In the genomic region with DNA sequence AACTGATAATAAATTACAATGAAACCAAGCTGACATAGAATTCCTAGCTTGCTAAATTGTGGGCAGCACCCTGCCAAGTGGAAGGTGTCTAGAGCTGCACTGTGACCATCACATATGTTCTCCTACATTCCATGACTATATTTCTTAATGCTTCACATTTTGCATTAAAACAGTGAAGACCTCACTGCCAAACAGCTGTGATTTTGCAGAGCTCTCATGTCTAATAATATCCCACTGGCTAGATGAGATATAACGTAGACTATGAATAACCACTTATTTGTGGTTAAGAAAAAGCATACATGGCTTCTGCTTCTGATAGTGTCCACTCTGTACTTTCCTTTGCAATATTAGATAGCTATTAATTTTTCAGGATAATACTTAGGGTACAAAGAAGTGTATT, we compare ENCODE assay signal across 29 cellular contexts.
DNase-seq lines count a peak whose midpoint lies in the region; ATAC-seq and TF ChIP-seq lines count a peak whose summit lies in the region.
"Had no signal": no experiment of that assay in that cellular context is flagged by ENCODE, and none has a peak within 500 bp of the region (broad histone marks: within the 10 kb centered on the region; RNA-seq: fewer than 3 reads in every experiment).

No MANE protein-coding gene starts in this region.

- H3K36me3 Mint-ChIP-seq in activated CD8-positive, alpha-beta T cell treated with anti-CD3 and anti-CD28 coated beads for 36 hours (ENCODE audit: low read depth) = no peaks in the 10 kb centered on the region
- H3K36me3 Mint-ChIP-seq: CD14-positive monocyte; CD8-positive, alpha-beta memory T cell; T-cell had no signal

- no peaks in the 10 kb centered on the region for H4K20me1 ChIP-seq in BLaER1 treated with 17β-estradiol and CSF1 and Interleukin-3, amounts not matched to agents 10 nM and 100 nM

- peak overlapping the region; percentile 21 to 58 (median 50); a peak in 20 of 22 replicates for H3K4me2 ChIP-seq in BLaER1 treated with 17β-estradiol and CSF1 and Interleukin-3, amounts not matched to agents 10 nM and 100 nM

- peak overlapping the region in 2 of 11 experiments; percentile 36 to 41; a peak in 2 of 22 replicates for H3K27ac ChIP-seq in BLaER1 treated with 17β-estradiol and CSF1 and Interleukin-3, amounts not matched to agents 10 nM and 100 nM
- H3K27ac ChIP-seq: Peyer's patch had no signal

- peaks cover 18 to 40% (median 28%) of the 10 kb centered on the region in 10 experiments for H3K4me1 ChIP-seq in BLaER1 treated with 17β-estradiol and CSF1 and Interleukin-3, amounts not matched to agents 10 nM and 100 nM
- H3K4me1 ChIP-seq: Peyer's patch had no signal

- H3K4me1 Mint-ChIP-seq in activated CD8-positive, alpha-beta T cell treated with anti-CD3 and anti-CD28 coated beads for 36 hours (ENCODE audit: low read depth) = peaks cover 4% of the 10 kb centered on the region
- H3K4me1 Mint-ChIP-seq: CD14-positive monocyte; CD8-positive, alpha-beta memory T cell; T-cell had no signal

- no peak overlapping the region for H3K4me3 Mint-ChIP-seq in activated CD8-positive, alpha-beta T cell treated with anti-CD3 and anti-CD28 coated beads for 36 hours
- H3K4me3 Mint-ChIP-seq: CD14-positive monocyte; CD8-positive, alpha-beta memory T cell; HFFc6; T-cell had no signal

- H3K36me3 ChIP-seq in BLaER1 treated with 17β-estradiol and CSF1 and Interleukin-3, amounts not matched to agents 10 nM and 100 nM = no peaks in the 10 kb centered on the region
- H3K36me3 ChIP-seq: HAP-1, MG63, Peyer's patch had no signal

- H3K27me3 Mint-ChIP-seq in activated CD8-positive, alpha-beta T cell treated with anti-CD3 and anti-CD28 coated beads for 36 hours = peaks cover 2% of the 10 kb centered on the region
- H3K27me3 Mint-ChIP-seq: T-cell had no signal

- H3K9me3 ChIP-seq in BLaER1 treated with 17β-estradiol and CSF1 and Interleukin-3, amounts not matched to agents 10 nM and 100 nM (replicated peaks in 1 of 11) = no peaks in the 10 kb centered on the region; a peak in 1 of 22 replicates
- H3K9me3 ChIP-seq: HAP-1, MG63, Peyer's patch had no signal

- no peak overlapping the region for H3K9ac ChIP-seq in BLaER1 treated with 17β-estradiol and CSF1 and Interleukin-3, amounts not matched to agents 10 nM and 100 nM

- no peak for ATAC-seq in GM19328 (IDR thresholded peaks at IDR 0.05; ENCODE audit: unreplicated experiment)
- no peak for ATAC-seq in activated CD8-positive, alpha-beta T cell treated with anti-CD3 and anti-CD28 coated beads for 36 hours
- no peak for ATAC-seq in GM18867 (IDR thresholded peaks at IDR 0.05; ENCODE audit: unreplicated experiment)
- ATAC-seq: T-cell had no signal

- TF ChIP-seq CTCF in astrocyte of the spinal cord (IDR thresholded peaks at IDR 0.05; ENCODE audit: low read depth, low read length) = no peak
- TF ChIP-seq CTCF in activated CD8-positive, alpha-beta T cell treated with anti-CD3 and anti-CD28 coated beads for 36 hours (IDR thresholded peaks at IDR 0.05) = no peak

- no peaks in the 10 kb centered on the region; a peak in 1 of 22 replicates for H3K27me3 ChIP-seq in BLaER1 treated with 17β-estradiol and CSF1 and Interleukin-3, amounts not matched to agents 10 nM and 100 nM
- H3K27me3 ChIP-seq: MG63, Peyer's patch had no signal

- no peak overlapping the region for H3K27ac Mint-ChIP-seq in activated CD8-positive, alpha-beta T cell treated with anti-CD3 and anti-CD28 coated beads for 36 hours
- H3K27ac Mint-ChIP-seq: CD14-positive monocyte; CD8-positive, alpha-beta memory T cell; HFFc6; T-cell had no signal

- no peak overlapping the region for H3K4me3 ChIP-seq in BLaER1 treated with 17β-estradiol and CSF1 and Interleukin-3, amounts not matched to agents 10 nM and 100 nM
- H3K4me3 ChIP-seq in astrocyte of the spinal cord (ENCODE audit: low read depth, low read length) (no peak overlapping the region), skeletal muscle cell (ENCODE audit: low read depth, low read length) (no peak overlapping the region)
- H3K4me3 ChIP-seq: HAP-1, MG63, Peyer's patch had no signal

- in situ Hi-C loops in astrocyte of the spinal cord (cut with HindIII; ENCODE audit: low sequenced_read_pairs) = no loop called here

- no peaks in the 10 kb centered on the region for H3K9me3 Mint-ChIP-seq in activated CD8-positive, alpha-beta T cell treated with anti-CD3 and anti-CD28 coated beads for 36 hours

- intact Hi-C loops in activated CD8-positive, alpha-beta T cell treated with anti-CD3 and anti-CD28 coated beads for 36 hours (cut with micrococcal nuclease) = no loop called here

- CTCF ChIA-PET in activated CD8-positive, alpha-beta T cell treated with anti-CD3 and anti-CD28 coated beads for 36 hours (lab: Charles Lee) = interaction anchor here (0.7 to 1.1 kb wide), 2 partner anchors 16 to 191 kb away, joined by 3 to 4 read pairs; no protein-coding TSS in a partner anchor

- POLR2A ChIA-PET in activated CD8-positive, alpha-beta T cell treated with anti-CD3 and anti-CD28 coated beads for 36 hours (lab: Charles Lee) = no interaction called here

- peak; percentile 46 for DNase-seq in OCI-M1 (lab: John Stamatoyannopoulos, UW)
- peak; percentile 35 for DNase-seq in astrocyte of the spinal cord (ENCODE audit: low read depth, low spot score)
- peak; percentile 3 for DNase-seq in skeletal muscle cell (ENCODE audit: low read depth)
- no peak for DNase-seq in DMS114 treated with DMSO at 0.1 percent for 48 hours (lab: John Stamatoyannopoulos, UW; ENCODE audit: unreplicated experiment)
- DNase-seq in activated CD8-positive, alpha-beta T cell treated with anti-CD3 and anti-CD28 coated beads for 36 hours = no peak
- DNase-seq: CD8-positive, alpha-beta memory T cell; DMS 273 treated with DMSO at 0.1 percent for 48 hours; DMS79 treated with DMSO at 0.1 percent for 48 hours; GF-D8; GOT3; HFFc6; IMR-90; KG1; MG63; NCI-H1417; NCI-H1694; NCI-H2029 treated with DMSO at 0.1 percent for 48 hours; NCI-H2171; NCI-H226; NCI-H510A; NCI-H69; Peyer's patch; SIG-M5; T-cell had no signal

Comparison
In these comparisons a context has a peak if more than half of its experiments do, and no peak if none do; other contexts are left out.
1. DNase-seq: peak in OCI-M1 (single experiment), astrocyte of the spinal cord (single experiment) and skeletal muscle cell (single experiment); none in DMS114 treated with DMSO at 0.1 percent for 48 hours (single experiment) and activated CD8-positive, alpha-beta T cell treated with anti-CD3 and anti-CD28 coated beads for 36 hours (single experiment).